10 cellular contexts compared by ENCODE assay signal in genomic region chr18:12278153-12278764, GRCh38. TPM values are rescaled to one million over a fixed set of nuclear protein-coding genes. Genes with fewer than 3 reads are reported as not detected.
DNase-seq lines count a peak whose midpoint lies in the region; ATAC-seq and TF ChIP-seq lines count a peak whose summit lies in the region.
"Had no signal": no experiment of that assay in that cellular context is flagged by ENCODE, and none has a peak within 500 bp of the region (broad histone marks: within the 10 kb centered on the region; RNA-seq: fewer than 3 reads in every experiment).

No MANE protein-coding gene starts in this region.

- no peaks in the 10 kb centered on the region for H3K9me2 ChIP-seq in OCI-LY1 (ENCODE audit: low read depth, low read length)

- no peaks in the 10 kb centered on the region for H4K20me1 ChIP-seq in OCI-LY1 (ENCODE audit: insufficient read depth, low read length)

- H3K4me3 ChIP-seq in OCI-LY1 (ENCODE audit: low read depth, low read length, poor library complexity, severe bottlenecking) (no peak overlapping the region), esophagus squamous epithelium (peak overlapping the region in 3 of 4 donors; percentile 39 to 60 (median 41)), prostate gland (peak overlapping the region; percentile 10 to 21), HAP-1 (no peak overlapping the region)

- TF ChIP-seq CTCF in OCI-LY1 (IDR thresholded peaks at IDR 0.05; ENCODE audit: low read length) (peak; percentile 5; the same call in 1 of the 2 replicates), esophagus squamous epithelium (IDR thresholded peaks at IDR 0.05) (peak in 1 of 6 experiments; percentile 10), prostate gland (IDR thresholded peaks at IDR 0.05) (no peak)

- intact Hi-C loops in esophagus squamous epithelium (cut with DNase I) (no loop called here), prostate gland (cut with DNase I) (loop anchor here (10.0 kb wide), 2 partner anchors 377 to 607 kb away; partner anchors contain the start of genes PTPN2 and SPIRE1)

- no peaks in the 10 kb centered on the region for H3F3A ChIP-seq in OCI-LY1 (ENCODE audit: insufficient read depth, low read length)

- in situ Hi-C loops in HAP-1 (cut with MboI; ENCODE audit: low sequenced_read_pairs) = no loop called here

- H3K27ac ChIP-seq in OCI-LY1 (ENCODE audit: low read depth, low read length, poor library complexity, severe bottlenecking) (no peak overlapping the region), esophagus squamous epithelium (peak overlapping the region; percentile 82 to 97 (median 92)), prostate gland (peak overlapping the region; percentile 88 to 93)

- TF ChIP-seq POLR2A in esophagus squamous epithelium (IDR thresholded peaks at IDR 0.05) (no peak), prostate gland (IDR thresholded peaks at IDR 0.05) (no peak)

- H3K9me3 ChIP-seq in OCI-LY1 (ENCODE audit: low read length) = no peaks in the 10 kb centered on the region
- H3K9me3 ChIP-seq in esophagus squamous epithelium = no peaks in the 10 kb centered on the region
- H3K9me3 ChIP-seq in prostate gland = no peaks in the 10 kb centered on the region
- no peaks in the 10 kb centered on the region; the same call in 1 of the 2 replicates for H3K9me3 ChIP-seq in HAP-1

- H2AFZ ChIP-seq in OCI-LY1 (ENCODE audit: low read length) = no peak overlapping the region

- no peak for ATAC-seq in GM18907 (IDR thresholded peaks at IDR 0.05; ENCODE audit: unreplicated experiment)

- no peaks in the 10 kb centered on the region for H3K4me1 ChIP-seq in OCI-LY1 (ENCODE audit: insufficient read depth, low read length, severe bottlenecking)
- H3K4me1 ChIP-seq in esophagus squamous epithelium = peaks cover 6 to 40% (median 17%) of the 10 kb centered on the region in 3 donors
- no peaks in the 10 kb centered on the region for H3K4me1 ChIP-seq in prostate gland (replicated peaks)
- H3K4me1 ChIP-seq in HAP-1 = no peaks in the 10 kb centered on the region

- 21% methylated on average over 7 of the region's 7 CpGs; no CpG with 5 or more reads in 1 of the 2 donors for WGBS in esophagus squamous epithelium, 2 donors
- 42% methylated on average over 7 of the region's 7 CpGs for WGBS in prostate gland

- DNase-seq in ELR (ENCODE audit: low read depth) (peak; percentile 45), esophagus squamous epithelium (lab: John Stamatoyannopoulos, UW) (no peak), prostate gland (ENCODE audit: low spot score) (no peak), HAP-1 (ENCODE audit: low spot score in 2 of 2) (no peak), NK-92 (lab: John Stamatoyannopoulos, UW; ENCODE audit: unreplicated experiment) (no peak), medulla oblongata (ENCODE audit: extremely low spot score) (no peak)
- DNase-seq: NCI-H1092 treated with DMSO at 0.1 percent for 48 hours had no signal

- peaks cover 12% of the 10 kb centered on the region; the same call in 1 of the 2 replicates for H3K27me3 ChIP-seq in OCI-LY1 (ENCODE audit: insufficient read depth, low read length)
- no peaks in the 10 kb centered on the region for H3K27me3 ChIP-seq in esophagus squamous epithelium
- H3K27me3 ChIP-seq in prostate gland (replicated peaks; ENCODE audit: insufficient read depth) = no peaks in the 10 kb centered on the region
- H3K27me3 ChIP-seq in HAP-1 (ENCODE audit: low read depth) = no peaks in the 10 kb centered on the region

- H3K4me2 ChIP-seq in OCI-LY1 (ENCODE audit: low read length) = no peak overlapping the region

- H3K36me3 ChIP-seq in OCI-LY1 (ENCODE audit: insufficient read depth, low read length) (no peaks in the 10 kb centered on the region), esophagus squamous epithelium (no peaks in the 10 kb centered on the region), prostate gland (no peaks in the 10 kb centered on the region), HAP-1 (replicated peaks) (no peaks in the 10 kb centered on the region)

- H3K9ac ChIP-seq in OCI-LY1 (ENCODE audit: low read length) = no peak overlapping the region

- no peaks in the 10 kb centered on the region for H3K79me2 ChIP-seq in OCI-LY1 (ENCODE audit: insufficient read depth, low read length)

RNA-seq across cellular contexts. Expression of gene CIDEA, which starts 24.1 kb away (rescaled TPM):
- total RNA-seq in esophagus squamous epithelium (1 to 10 TPM in 1 of 4 donors, not detected in 3; 3.0 TPM), prostate gland (not detected)
- total RNA-seq: mononuclear cell had no signal

RNA-seq across cellular contexts. Expression of gene TUBB6, which starts 29.8 kb away (rescaled TPM):
- total RNA-seq in esophagus squamous epithelium (100 to 1,000 TPM; 288 to 406 (median 337) TPM), prostate gland (100 to 1,000 TPM in 1 of 2 donors, 10 to 100 TPM in 1; 51.9 to 133 TPM)

Comparison
In these comparisons a context has a peak if more than half of its experiments do, and no peak if none do; other contexts are left out.
1. H3K4me3 ChIP-seq: peak in esophagus squamous epithelium (3 of 4) and prostate gland (2 of 2); none in OCI-LY1 (single experiment) and HAP-1 (single experiment).